Comparison of ENCODE assay signal across 1 cellular context in the genomic region with DNA sequence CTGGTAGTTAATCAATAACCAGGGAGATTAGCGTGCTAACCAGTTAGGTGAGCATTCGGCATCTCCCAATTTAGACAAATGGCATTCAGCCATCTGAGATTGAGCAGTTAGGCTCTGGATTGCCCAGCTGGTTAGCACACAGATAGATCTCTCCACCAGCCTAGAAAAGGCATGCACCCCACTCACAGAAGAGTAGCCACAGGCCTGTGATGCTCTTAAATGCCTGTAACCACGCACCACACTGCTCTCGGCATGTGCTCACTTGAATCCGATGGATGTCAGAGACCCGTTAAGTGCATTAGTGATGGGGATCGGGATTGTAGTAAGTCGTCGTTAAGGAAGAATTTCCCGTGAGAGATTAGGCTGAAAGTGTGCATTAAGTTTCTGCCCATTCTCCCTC.
TF ChIP-seq lines count a peak whose summit lies in the region.

No MANE protein-coding gene starts in this region.

TF ChIP-seq in WTC11, 78 proteins besides CTCF, POLR2A, EP300 and RAD21 (continued from another document):
- TF ChIP-seq, protein P1, sequence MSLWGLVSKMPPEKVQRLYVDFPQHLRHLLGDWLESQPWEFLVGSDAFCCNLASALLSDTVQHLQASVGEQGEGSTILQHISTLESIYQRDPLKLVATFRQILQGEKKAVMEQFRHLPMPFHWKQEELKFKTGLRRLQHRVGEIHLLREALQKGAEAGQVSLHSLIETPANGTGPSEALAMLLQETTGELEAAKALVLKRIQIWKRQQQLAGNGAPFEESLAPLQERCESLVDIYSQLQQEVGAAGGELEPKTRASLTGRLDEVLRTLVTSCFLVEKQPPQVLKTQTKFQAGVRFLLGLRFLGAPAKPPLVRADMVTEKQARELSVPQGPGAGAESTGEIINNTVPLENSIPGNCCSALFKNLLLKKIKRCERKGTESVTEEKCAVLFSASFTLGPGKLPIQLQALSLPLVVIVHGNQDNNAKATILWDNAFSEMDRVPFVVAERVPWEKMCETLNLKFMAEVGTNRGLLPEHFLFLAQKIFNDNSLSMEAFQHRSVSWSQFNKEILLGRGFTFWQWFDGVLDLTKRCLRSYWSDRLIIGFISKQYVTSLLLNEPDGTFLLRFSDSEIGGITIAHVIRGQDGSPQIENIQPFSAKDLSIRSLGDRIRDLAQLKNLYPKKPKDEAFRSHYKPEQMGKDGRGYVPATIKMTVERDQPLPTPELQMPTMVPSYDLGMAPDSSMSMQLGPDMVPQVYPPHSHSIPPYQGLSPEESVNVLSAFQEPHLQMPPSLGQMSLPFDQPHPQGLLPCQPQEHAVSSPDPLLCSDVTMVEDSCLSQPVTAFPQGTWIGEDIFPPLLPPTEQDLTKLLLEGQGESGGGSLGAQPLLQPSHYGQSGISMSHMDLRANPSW (CRISPR knock-in tag; conservative IDR thresholded peaks at IDR 0.05; ENCODE audit: low read depth) = no peak
- no peak for TF ChIP-seq GABPB1 (CRISPR knock-in tag; IDR thresholded peaks at IDR 0.05)
- TF ChIP-seq, protein P2, sequence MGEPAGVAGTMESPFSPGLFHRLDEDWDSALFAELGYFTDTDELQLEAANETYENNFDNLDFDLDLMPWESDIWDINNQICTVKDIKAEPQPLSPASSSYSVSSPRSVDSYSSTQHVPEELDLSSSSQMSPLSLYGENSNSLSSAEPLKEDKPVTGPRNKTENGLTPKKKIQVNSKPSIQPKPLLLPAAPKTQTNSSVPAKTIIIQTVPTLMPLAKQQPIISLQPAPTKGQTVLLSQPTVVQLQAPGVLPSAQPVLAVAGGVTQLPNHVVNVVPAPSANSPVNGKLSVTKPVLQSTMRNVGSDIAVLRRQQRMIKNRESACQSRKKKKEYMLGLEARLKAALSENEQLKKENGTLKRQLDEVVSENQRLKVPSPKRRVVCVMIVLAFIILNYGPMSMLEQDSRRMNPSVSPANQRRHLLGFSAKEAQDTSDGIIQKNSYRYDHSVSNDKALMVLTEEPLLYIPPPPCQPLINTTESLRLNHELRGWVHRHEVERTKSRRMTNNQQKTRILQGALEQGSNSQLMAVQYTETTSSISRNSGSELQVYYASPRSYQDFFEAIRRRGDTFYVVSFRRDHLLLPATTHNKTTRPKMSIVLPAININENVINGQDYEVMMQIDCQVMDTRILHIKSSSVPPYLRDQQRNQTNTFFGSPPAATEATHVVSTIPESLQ (CRISPR knock-in tag; IDR thresholded peaks at IDR 0.05) = no peak
- no peak for TF ChIP-seq PRRX2 (CRISPR knock-in tag; IDR thresholded peaks at IDR 0.05)
- TF ChIP-seq, protein P3, sequence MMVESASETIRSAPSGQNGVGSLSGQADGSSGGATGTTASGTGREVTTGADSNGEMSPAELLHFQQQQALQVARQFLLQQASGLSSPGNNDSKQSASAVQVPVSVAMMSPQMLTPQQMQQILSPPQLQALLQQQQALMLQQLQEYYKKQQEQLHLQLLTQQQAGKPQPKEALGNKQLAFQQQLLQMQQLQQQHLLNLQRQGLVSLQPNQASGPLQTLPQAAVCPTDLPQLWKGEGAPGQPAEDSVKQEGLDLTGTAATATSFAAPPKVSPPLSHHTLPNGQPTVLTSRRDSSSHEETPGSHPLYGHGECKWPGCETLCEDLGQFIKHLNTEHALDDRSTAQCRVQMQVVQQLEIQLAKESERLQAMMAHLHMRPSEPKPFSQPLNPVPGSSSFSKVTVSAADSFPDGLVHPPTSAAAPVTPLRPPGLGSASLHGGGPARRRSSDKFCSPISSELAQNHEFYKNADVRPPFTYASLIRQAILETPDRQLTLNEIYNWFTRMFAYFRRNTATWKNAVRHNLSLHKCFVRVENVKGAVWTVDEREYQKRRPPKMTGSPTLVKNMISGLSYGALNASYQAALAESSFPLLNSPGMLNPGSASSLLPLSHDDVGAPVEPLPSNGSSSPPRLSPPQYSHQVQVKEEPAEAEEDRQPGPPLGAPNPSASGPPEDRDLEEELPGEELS (CRISPR knock-in tag; IDR thresholded peaks at IDR 0.05) = no peak
- TF ChIP-seq, protein P4, sequence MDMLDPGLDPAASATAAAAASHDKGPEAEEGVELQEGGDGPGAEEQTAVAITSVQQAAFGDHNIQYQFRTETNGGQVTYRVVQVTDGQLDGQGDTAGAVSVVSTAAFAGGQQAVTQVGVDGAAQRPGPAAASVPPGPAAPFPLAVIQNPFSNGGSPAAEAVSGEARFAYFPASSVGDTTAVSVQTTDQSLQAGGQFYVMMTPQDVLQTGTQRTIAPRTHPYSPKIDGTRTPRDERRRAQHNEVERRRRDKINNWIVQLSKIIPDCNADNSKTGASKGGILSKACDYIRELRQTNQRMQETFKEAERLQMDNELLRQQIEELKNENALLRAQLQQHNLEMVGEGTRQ (CRISPR knock-in tag; IDR thresholded peaks at IDR 0.05) = no peak
- TF ChIP-seq, protein P5, sequence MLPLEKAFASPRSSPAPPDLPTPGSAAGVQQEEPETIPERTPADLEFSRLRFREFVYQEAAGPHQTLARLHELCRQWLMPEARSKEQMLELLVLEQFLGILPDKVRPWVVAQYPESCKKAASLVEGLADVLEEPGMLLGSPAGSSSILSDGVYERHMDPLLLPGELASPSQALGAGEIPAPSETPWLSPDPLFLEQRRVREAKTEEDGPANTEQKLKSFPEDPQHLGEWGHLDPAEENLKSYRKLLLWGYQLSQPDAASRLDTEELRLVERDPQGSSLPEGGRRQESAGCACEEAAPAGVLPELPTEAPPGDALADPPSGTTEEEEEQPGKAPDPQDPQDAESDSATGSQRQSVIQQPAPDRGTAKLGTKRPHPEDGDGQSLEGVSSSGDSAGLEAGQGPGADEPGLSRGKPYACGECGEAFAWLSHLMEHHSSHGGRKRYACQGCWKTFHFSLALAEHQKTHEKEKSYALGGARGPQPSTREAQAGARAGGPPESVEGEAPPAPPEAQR (CRISPR knock-in tag; IDR thresholded peaks at IDR 0.05) = no peak
